In genomic region chr15:52018693-52019393, GRCh38 we compare ENCODE assay signal across 1 cellular context.
TF ChIP-seq lines count a peak whose summit lies in the region.

Gene MAPK6 (plus strand): TSS chr15:52019219. CDS start chr15:52046461, 27,242 bp downstream.

TF ChIP-seq in K562, 482 proteins besides CTCF, POLR2A, EP300 and RAD21 (continued from another document and continues in another):
- TF ChIP-seq ZBTB40 (IDR thresholded peaks at IDR 0.05), result peak; percentile 56; the same call in 1 of the 2 replicates
- no peak for TF ChIP-seq ZBTB40 (CRISPR knock-in tag; IDR thresholded peaks at IDR 0.05)
- TF ChIP-seq FOXJ3 (CRISPR knock-in tag; IDR thresholded peaks at IDR 0.05), result no peak
- peak; percentile 57 for TF ChIP-seq HNRNPLL (IDR thresholded peaks at IDR 0.05; ENCODE audit: low read depth, low read length, poor library complexity, severe bottlenecking)
- TF ChIP-seq MAZ (CRISPR knock-in tag; conservative IDR thresholded peaks at IDR 0.05 in 1 of 2, IDR thresholded peaks at IDR 0.05 in 1 of 2), result peak; percentile 97 to 99
- no peak; the same call in 1 of the 2 replicates for TF ChIP-seq KAT7 (CRISPR knock-in tag; IDR thresholded peaks at IDR 0.05; ENCODE audit: borderline replicate concordance)
- TF ChIP-seq SOX6 (IDR thresholded peaks at IDR 0.05), result peak; percentile 58; the same call in 1 of the 2 replicates
- TF ChIP-seq, protein P1, sequence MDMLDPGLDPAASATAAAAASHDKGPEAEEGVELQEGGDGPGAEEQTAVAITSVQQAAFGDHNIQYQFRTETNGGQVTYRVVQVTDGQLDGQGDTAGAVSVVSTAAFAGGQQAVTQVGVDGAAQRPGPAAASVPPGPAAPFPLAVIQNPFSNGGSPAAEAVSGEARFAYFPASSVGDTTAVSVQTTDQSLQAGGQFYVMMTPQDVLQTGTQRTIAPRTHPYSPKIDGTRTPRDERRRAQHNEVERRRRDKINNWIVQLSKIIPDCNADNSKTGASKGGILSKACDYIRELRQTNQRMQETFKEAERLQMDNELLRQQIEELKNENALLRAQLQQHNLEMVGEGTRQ (CRISPR knock-in tag; IDR thresholded peaks at IDR 0.05), result peak; percentile 54
- peak; percentile 31 for TF ChIP-seq PCBP1 (IDR thresholded peaks at IDR 0.05; ENCODE audit: low read depth, low read length, poor library complexity, severe bottlenecking)
- peak; percentile 20; the same call in 1 of the 2 replicates for TF ChIP-seq CHCHD3 (CRISPR knock-in tag; IDR thresholded peaks at IDR 0.05)
- TF ChIP-seq ZNF232 (CRISPR knock-in tag; IDR thresholded peaks at IDR 0.05), result 0 out of 2 replicates have a peak, but pooled peaks have one; percentile 17
- TF ChIP-seq NBN (IDR thresholded peaks at IDR 0.05; ENCODE audit: low read depth), result no peak
- TF ChIP-seq, protein P2, sequence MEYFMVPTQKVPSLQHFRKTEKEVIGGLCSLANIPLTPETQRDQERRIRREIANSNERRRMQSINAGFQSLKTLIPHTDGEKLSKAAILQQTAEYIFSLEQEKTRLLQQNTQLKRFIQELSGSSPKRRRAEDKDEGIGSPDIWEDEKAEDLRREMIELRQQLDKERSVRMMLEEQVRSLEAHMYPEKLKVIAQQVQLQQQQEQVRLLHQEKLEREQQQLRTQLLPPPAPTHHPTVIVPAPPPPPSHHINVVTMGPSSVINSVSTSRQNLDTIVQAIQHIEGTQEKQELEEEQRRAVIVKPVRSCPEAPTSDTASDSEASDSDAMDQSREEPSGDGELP (CRISPR knock-in tag; IDR thresholded peaks at IDR 0.05; ENCODE audit: borderline replicate concordance), result peak; percentile 87
- peak; percentile 59; the same call in 1 of the 2 replicates for TF ChIP-seq TEAD2 (tag; IDR thresholded peaks at IDR 0.05)
- no peak for TF ChIP-seq KLF6 (CRISPR knock-in tag; IDR thresholded peaks at IDR 0.05; ENCODE audit: borderline replicate concordance)
- 0 out of 2 replicates have a peak, but pooled peaks have one; percentile 33 for TF ChIP-seq GTF2A2 (tag; IDR thresholded peaks at IDR 0.05)
- TF ChIP-seq XRCC5 (IDR thresholded peaks at IDR 0.05; ENCODE audit: low read depth, low read length), result 0 out of 2 replicates have a peak, but pooled peaks have one; percentile 32
- TF ChIP-seq MCM3 (IDR thresholded peaks at IDR 0.05), result no peak
- 0 out of 4 replicates have a peak, but pooled peaks of 1 of the 2 experiments have one; percentile 33 for TF ChIP-seq ARNT (IDR thresholded peaks at IDR 0.05)
- TF ChIP-seq SMAD3 (CRISPR knock-in tag; conservative IDR thresholded peaks at IDR 0.05), result no peak
- TF ChIP-seq ETS1 (conservative IDR thresholded peaks at IDR 0.05; ENCODE audit: control insufficient read depth, low read depth, low read length), result peak; percentile 81; the same call in 1 of the 2 replicates
- TF ChIP-seq, protein P3, sequence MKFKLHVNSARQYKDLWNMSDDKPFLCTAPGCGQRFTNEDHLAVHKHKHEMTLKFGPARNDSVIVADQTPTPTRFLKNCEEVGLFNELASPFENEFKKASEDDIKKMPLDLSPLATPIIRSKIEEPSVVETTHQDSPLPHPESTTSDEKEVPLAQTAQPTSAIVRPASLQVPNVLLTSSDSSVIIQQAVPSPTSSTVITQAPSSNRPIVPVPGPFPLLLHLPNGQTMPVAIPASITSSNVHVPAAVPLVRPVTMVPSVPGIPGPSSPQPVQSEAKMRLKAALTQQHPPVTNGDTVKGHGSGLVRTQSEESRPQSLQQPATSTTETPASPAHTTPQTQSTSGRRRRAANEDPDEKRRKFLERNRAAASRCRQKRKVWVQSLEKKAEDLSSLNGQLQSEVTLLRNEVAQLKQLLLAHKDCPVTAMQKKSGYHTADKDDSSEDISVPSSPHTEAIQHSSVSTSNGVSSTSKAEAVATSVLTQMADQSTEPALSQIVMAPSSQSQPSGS (CRISPR knock-in tag; IDR thresholded peaks at IDR 0.05), result no peak
- no peak for TF ChIP-seq SAP30 (IDR thresholded peaks at IDR 0.05; ENCODE audit: borderline replicate concordance, insufficient read depth, low read depth, low read length, poor library complexity, severe bottlenecking)
- peak; percentile 55; the same call in 1 of the 2 replicates for TF ChIP-seq GMEB1 (CRISPR knock-in tag; IDR thresholded peaks at IDR 0.05)
- TF ChIP-seq FOXP4 (CRISPR knock-in tag; IDR thresholded peaks at IDR 0.05; ENCODE audit: borderline replicate concordance), result peak; percentile 88; the same call in 1 of the 2 replicates
- TF ChIP-seq STAG1 (CRISPR knock-in tag; IDR thresholded peaks at IDR 0.05; ENCODE audit: borderline replicate concordance), result peak; percentile 48; the same call in 1 of the 2 replicates
- peak; percentile 88; the same call in 1 of the 2 replicates for TF ChIP-seq CBX1 (IDR thresholded peaks at IDR 0.05; ENCODE audit: low read depth)
- TF ChIP-seq SNRNP70 (optimal IDR thresholded peaks at IDR 0.05; ENCODE audit: low read depth, low read length), result no peak
- peak; percentile 97 for TF ChIP-seq TAF7 (tag; IDR thresholded peaks at IDR 0.05)
- peak; percentile 56 for TF ChIP-seq NCOR1 (IDR thresholded peaks at IDR 0.05)
- no peak for TF ChIP-seq HNRNPUL1 (IDR thresholded peaks at IDR 0.05; ENCODE audit: low read length)
- peak; percentile 72; the same call in 1 of the 2 replicates for TF ChIP-seq ZBTB1 (CRISPR knock-in tag; IDR thresholded peaks at IDR 0.05; ENCODE audit: borderline replicate concordance, low read depth)
- TF ChIP-seq NFE2 (IDR thresholded peaks at IDR 0.05; ENCODE audit: low read depth), result peak; percentile 47; the same call in 1 of the 2 replicates
- peak; percentile 36; the same call in 1 of the 2 replicates for TF ChIP-seq OTX1 (CRISPR knock-in tag; IDR thresholded peaks at IDR 0.05)
- TF ChIP-seq XRCC4 (IDR thresholded peaks at IDR 0.05; ENCODE audit: extremely low read depth, insufficient read depth, insufficient read length), result no peak
- TF ChIP-seq ZBED1 (IDR thresholded peaks at IDR 0.05), result peak; percentile 74; the same call in 1 of the 2 replicates
- peak; percentile 92 for TF ChIP-seq MYC (IDR thresholded peaks at IDR 0.05; ENCODE audit: low read depth, low read length)
- peak; percentile 50; the same call in 1 of the 2 replicates for TF ChIP-seq MYC (CRISPR knock-in tag; IDR thresholded peaks at IDR 0.05; ENCODE audit: borderline replicate concordance, low read depth)
- TF ChIP-seq, protein P4, sequence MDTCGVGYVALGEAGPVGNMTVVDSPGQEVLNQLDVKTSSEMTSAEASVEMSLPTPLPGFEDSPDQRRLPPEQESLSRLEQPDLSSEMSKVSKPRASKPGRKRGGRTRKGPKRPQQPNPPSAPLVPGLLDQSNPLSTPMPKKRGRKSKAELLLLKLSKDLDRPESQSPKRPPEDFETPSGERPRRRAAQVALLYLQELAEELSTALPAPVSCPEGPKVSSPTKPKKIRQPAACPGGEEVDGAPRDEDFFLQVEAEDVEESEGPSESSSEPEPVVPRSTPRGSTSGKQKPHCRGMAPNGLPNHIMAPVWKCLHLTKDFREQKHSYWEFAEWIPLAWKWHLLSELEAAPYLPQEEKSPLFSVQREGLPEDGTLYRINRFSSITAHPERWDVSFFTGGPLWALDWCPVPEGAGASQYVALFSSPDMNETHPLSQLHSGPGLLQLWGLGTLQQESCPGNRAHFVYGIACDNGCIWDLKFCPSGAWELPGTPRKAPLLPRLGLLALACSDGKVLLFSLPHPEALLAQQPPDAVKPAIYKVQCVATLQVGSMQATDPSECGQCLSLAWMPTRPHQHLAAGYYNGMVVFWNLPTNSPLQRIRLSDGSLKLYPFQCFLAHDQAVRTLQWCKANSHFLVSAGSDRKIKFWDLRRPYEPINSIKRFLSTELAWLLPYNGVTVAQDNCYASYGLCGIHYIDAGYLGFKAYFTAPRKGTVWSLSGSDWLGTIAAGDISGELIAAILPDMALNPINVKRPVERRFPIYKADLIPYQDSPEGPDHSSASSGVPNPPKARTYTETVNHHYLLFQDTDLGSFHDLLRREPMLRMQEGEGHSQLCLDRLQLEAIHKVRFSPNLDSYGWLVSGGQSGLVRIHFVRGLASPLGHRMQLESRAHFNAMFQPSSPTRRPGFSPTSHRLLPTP (IDR thresholded peaks at IDR 0.05; ENCODE audit: borderline replicate concordance, extremely low read depth, insufficient read length), result no peak
- peak; percentile 47; the same call in 1 of the 2 replicates for TF ChIP-seq SIN3B (IDR thresholded peaks at IDR 0.05; ENCODE audit: low read depth)
